20 cellular contexts compared by ENCODE assay signal in the genomic region with DNA sequence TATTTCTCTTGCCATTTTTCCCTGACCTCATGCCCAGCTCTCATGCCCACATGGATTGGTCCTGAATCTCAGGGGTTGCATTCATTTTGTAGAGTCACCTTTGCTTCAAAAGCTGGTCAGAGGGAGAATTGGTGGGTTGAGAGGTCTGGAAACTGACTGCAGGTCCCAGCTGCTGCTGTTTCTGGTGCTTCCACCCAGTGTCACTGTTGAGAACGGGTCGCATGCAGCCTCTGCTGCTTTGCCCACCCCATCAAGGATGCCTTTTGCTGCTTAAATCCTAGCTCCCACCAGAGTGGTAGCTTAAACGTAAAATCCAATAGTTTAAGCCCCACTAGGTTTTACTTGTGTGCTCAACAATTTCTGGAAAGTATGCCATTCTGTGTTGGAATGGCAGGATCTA.
"Had no signal": no experiment of that assay in that cellular context is flagged by ENCODE, and none has a peak within 500 bp of the region (broad histone marks: within the 10 kb centered on the region; RNA-seq: fewer than 3 reads in every experiment).

No MANE protein-coding gene starts in this region.

- H3K36me3 ChIP-seq: heart left ventricle, right atrium auricular region, tibial nerve, upper lobe of right lung, vagina had no signal

- H3K9me3 Mint-ChIP-seq: stimulated activated memory B cell treated with anti-CD40 and anti-IgM and Interleukin-4, amounts not matched to agents 10 μg/mL and 1 μg/mL and 100 μg/mL, for 72 hours; stimulated activated naive CD8-positive, alpha-beta T cell treated with anti-CD3 and anti-CD28 coated beads, Interleukin-15, Interleukin-2, amounts not matched to agents 100 ng/mL and 50 ng/mL, for 24 hours had no signal

- ATAC-seq: esophagus mucosa; heart left ventricle; left lobe of liver; mucosa of descending colon; naive thymus-derived CD8-positive, alpha-beta T cell; stimulated activated memory B cell treated with anti-CD40 and anti-IgM and Interleukin-4, amounts not matched to agents 10 μg/mL and 1 μg/mL and 100 μg/mL, for 72 hours; upper lobe of right lung had no signal

- H3K4me1 ChIP-seq: heart left ventricle, right atrium auricular region, testis, tibial nerve, upper lobe of right lung, vagina had no signal

- H3K27ac ChIP-seq: coronary artery, heart left ventricle, testis, tibial nerve, upper lobe of right lung, vagina had no signal

- H3K36me3 Mint-ChIP-seq: stimulated activated memory B cell treated with anti-CD40 and anti-IgM and Interleukin-4, amounts not matched to agents 10 μg/mL and 1 μg/mL and 100 μg/mL, for 72 hours had no signal

- H3K27me3 Mint-ChIP-seq: stimulated activated memory B cell treated with anti-CD40 and anti-IgM and Interleukin-4, amounts not matched to agents 10 μg/mL and 1 μg/mL and 100 μg/mL, for 72 hours; stimulated activated naive CD8-positive, alpha-beta T cell treated with anti-CD3 and anti-CD28 coated beads, Interleukin-15, Interleukin-2, amounts not matched to agents 100 ng/mL and 50 ng/mL, for 24 hours had no signal

- H3K4me1 Mint-ChIP-seq: naive thymus-derived CD8-positive, alpha-beta T cell; stimulated activated memory B cell treated with anti-CD40 and anti-IgM and Interleukin-4, amounts not matched to agents 10 μg/mL and 1 μg/mL and 100 μg/mL, for 72 hours had no signal

- DNase-seq: effector CD8-positive, alpha-beta T cell; heart left ventricle; hippocampal formation; islet precursor cell; mammary epithelial cell; mucosa of descending colon; naive thymus-derived CD8-positive, alpha-beta T cell; posterior cingulate gyrus; small intestine; stimulated activated CD4-positive, alpha-beta T cell treated with anti-CD3 and anti-CD28 coated beads, Interleukin-4, amount 100 ng/mL, for 1 hour; testis; upper lobe of right lung had no signal

- H3K27ac Mint-ChIP-seq: stimulated activated memory B cell treated with anti-CD40 and anti-IgM and Interleukin-4, amounts not matched to agents 10 μg/mL and 1 μg/mL and 100 μg/mL, for 72 hours; stimulated activated naive CD8-positive, alpha-beta T cell treated with anti-CD3 and anti-CD28 coated beads, Interleukin-15, Interleukin-2, amounts not matched to agents 100 ng/mL and 50 ng/mL, for 24 hours had no signal

- H3K4me3 Mint-ChIP-seq: naive thymus-derived CD8-positive, alpha-beta T cell; stimulated activated memory B cell treated with anti-CD40 and anti-IgM and Interleukin-4, amounts not matched to agents 10 μg/mL and 1 μg/mL and 100 μg/mL, for 72 hours; stimulated activated naive CD8-positive, alpha-beta T cell treated with anti-CD3 and anti-CD28 coated beads, Interleukin-15, Interleukin-2, amounts not matched to agents 100 ng/mL and 50 ng/mL, for 24 hours had no signal

- H3K4me3 ChIP-seq: coronary artery, heart left ventricle, mucosa of descending colon, right atrium auricular region, testis, tibial nerve, upper lobe of right lung, vagina had no signal

- H3K9me3 ChIP-seq: heart left ventricle, mucosa of descending colon, right atrium auricular region, testis, upper lobe of right lung, vagina had no signal

- H3K27me3 ChIP-seq: heart left ventricle, right atrium auricular region, testis, tibial nerve, upper lobe of right lung, vagina had no signal
